1 cellular context compared by ENCODE assay signal in the genomic region with DNA sequence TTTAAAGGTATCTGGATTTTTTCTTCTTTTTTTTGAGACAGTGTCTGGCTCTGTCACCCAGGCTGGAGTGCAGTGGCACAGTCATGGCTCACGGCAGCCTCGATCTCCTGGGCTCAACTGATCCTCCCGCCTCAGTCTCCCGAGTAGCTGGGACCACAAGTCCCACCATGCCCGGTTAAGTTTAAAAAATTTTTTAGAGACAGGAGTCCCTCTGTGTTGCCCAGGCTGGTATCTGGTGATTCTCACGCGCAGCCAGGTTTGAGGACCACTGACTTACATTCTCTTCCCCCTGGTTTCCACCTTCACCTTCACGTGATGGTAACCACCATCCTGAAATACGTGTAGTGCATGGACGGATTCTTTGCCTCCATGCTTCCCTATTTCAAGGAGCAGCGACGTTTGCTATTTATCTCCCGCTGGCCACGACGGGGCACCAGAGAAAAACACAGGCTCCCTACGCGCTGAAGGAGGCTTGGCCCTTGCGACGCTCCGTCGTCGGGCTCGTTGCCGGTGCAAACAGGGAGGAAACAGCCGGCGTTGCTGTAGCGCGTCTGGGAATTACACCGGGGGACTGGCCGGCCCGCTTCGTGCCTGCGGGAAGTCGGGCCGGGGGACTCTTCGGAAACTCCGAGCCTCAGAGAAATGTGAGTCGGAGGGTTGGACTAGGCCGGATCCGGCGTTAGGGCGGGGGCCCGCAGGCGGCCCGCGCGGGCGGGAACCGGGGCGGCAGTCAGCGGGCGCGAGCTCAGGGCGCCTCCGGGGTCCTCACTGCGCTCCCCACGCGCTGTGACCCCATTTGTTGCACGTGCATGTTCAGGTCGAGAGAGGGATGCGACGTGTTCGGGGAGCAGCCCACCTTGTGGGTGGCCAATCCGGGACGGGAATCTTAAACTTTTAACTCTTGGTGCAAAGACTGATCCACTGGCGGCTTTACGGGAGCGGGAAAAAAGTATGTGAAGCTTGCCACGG.
TF ChIP-seq lines count a peak whose summit lies in the region.

A gene with protein sequence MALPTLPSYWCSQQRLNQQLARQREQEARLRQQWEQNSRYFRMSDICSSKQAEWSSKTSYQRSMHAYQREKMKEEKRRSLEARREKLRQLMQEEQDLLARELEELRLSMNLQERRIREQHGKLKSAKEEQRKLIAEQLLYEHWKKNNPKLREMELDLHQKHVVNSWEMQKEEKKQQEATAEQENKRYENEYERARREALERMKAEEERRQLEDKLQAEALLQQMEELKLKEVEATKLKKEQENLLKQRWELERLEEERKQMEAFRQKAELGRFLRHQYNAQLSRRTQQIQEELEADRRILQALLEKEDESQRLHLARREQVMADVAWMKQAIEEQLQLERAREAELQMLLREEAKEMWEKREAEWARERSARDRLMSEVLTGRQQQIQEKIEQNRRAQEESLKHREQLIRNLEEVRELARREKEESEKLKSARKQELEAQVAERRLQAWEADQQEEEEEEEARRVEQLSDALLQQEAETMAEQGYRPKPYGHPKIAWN (plus strand): TSS at position 492 of the 969 bp plus-strand sequence. CDS start 2,753 bp downstream, outside the sequence.

TF ChIP-seq in HepG2, 621 proteins besides CTCF, POLR2A, EP300 and RAD21 (continued from another document):
- TF ChIP-seq, protein P1, sequence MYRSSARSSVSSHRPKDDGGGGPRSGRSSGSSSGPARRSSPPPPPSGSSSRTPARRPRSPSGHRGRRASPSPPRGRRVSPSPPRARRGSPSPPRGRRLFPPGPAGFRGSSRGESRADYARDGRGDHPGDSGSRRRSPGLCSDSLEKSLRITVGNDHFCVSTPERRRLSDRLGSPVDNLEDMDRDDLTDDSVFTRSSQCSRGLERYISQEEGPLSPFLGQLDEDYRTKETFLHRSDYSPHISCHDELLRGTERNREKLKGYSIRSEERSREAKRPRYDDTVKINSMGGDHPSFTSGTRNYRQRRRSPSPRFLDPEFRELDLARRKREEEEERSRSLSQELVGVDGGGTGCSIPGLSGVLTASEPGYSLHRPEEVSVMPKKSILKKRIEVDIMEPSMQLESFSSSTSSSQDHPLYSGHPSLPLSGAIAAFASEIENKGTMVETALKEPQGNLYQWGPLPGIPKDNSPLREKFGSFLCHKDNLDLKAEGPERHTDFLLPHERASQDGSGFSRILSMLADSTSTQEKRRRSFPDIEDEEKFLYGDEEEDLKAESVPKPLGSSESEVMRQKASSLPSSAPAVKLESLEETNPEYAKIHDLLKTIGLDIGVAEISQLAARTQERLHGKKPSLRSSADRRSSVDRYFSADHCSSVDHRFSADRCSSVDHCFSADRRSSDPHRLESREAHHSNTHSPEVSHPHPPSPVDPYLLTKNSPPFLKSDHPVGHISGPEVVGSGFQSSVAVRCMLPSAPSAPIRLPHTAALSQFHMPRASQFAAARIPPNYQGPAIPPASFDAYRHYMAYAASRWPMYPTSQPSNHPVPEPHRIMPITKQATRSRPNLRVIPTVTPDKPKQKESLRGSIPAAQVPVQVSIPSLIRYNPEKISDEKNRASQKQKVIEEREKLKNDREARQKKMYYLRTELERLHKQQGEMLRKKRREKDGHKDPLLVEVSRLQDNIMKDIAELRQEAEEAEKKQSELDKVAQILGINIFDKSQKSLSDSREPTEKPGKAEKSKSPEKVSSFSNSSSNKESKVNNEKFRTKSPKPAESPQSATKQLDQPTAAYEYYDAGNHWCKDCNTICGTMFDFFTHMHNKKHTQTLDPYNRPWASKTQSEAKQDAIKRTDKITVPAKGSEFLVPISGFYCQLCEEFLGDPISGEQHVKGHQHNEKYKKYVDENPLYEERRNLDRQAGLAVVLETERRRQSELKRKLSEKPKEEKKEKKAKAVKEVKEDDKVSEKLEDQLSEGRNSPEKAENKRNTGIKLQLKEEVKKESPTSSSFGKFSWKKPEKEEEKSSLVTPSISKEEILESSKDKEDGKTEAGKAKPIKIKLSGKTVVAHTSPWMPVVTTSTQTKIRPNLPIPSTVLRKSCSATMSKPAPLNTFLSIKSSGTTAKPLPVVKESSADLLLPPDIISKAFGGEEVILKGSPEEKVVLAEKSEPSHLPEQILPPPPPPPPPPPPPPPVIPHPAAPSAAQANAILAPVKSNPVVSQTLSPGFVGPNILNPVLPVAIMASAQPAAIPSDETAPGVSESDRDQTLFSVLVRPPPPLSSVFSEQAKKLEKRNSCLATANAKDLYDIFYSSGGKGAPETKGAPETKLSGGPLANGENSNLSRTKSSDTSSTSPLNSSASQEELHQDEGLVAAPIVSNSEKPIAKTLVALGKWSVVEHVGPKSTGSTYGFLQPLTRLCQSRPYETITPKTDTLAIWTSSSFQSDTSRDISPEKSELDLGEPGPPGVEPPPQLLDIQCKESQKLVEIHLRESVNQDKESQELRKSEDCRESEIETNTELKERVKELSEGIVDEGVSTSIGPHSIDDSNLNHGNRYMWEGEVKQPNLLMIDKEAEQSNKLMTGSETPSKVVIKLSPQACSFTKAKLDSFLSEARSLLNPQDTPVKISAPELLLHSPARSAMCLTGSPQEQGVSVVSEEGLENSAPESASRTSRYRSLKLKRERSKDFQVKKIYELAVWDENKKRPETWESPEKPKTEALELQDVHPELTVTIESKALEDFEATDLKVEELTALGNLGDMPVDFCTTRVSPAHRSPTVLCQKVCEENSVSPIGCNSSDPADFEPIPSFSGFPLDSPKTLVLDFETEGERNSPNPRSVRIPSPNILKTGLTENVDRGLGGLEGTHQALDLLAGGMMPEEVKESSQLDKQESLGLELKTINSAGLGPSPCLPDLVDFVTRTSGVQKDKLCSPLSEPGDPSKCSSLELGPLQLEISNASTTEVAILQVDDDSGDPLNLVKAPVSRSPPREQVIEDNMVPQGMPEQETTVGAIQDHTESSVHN (CRISPR knock-in tag; IDR thresholded peaks at IDR 0.05) = no peak
- TF ChIP-seq HMG20A (CRISPR knock-in tag; IDR thresholded peaks at IDR 0.05; ENCODE audit: borderline replicate concordance) (no peak), ZEB1 (IDR thresholded peaks at IDR 0.05; ENCODE audit: insufficient replicate concordance, low read depth) (no peak), RCOR2 (CRISPR knock-in tag; IDR thresholded peaks at IDR 0.05) (no peak), CBFB (CRISPR knock-in tag; IDR thresholded peaks at IDR 0.05) (no peak), SRSF4 (IDR thresholded peaks at IDR 0.05; ENCODE audit: low read depth, low read length, poor library complexity, severe bottlenecking) (no peak), DNMT3B (CRISPR knock-in tag; conservative IDR thresholded peaks at IDR 0.05) (no peak), TAF15 (IDR thresholded peaks at IDR 0.05; ENCODE audit: low read depth, low read length, poor library complexity, severe bottlenecking) (no peak), ATAD3A (CRISPR knock-in tag; IDR thresholded peaks at IDR 0.05) (no peak), ZFYVE20 (CRISPR knock-in tag; IDR thresholded peaks at IDR 0.05; ENCODE audit: borderline replicate concordance, low read depth) (no peak), ZNF121 (CRISPR knock-in tag; IDR thresholded peaks at IDR 0.05) (peak; percentile 92), MYC (CRISPR knock-in tag; IDR thresholded peaks at IDR 0.05; ENCODE audit: borderline replicate concordance) (peak; percentile 69; the same call in 1 of the 2 replicates), POLR2AphosphoS2 (IDR thresholded peaks at IDR 0.05; ENCODE audit: low read depth, low read length) (no peak)
- TF ChIP-seq, protein P2, sequence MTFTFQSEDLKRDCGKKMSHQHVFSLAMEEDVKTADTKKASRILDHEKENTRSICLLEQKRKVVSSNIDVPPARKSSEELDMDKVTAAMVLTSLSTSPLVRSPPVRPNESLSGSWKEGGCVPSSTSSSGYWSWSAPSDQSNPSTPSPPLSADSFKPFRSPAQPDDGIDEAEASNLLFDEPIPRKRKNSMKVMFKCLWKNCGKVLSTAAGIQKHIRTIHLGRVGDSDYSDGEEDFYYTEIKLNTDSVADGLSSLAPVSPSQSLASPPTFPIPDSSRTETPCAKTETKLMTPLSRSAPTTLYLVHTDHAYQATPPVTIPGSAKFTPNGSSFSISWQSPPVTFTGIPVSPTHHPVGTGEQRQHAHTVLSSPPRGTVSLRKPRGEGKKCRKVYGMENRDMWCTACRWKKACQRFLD (CRISPR knock-in tag; IDR thresholded peaks at IDR 0.05; ENCODE audit: borderline replicate concordance) = peak; percentile 72; the same call in 1 of the 2 replicates
- TF ChIP-seq, protein P3, sequence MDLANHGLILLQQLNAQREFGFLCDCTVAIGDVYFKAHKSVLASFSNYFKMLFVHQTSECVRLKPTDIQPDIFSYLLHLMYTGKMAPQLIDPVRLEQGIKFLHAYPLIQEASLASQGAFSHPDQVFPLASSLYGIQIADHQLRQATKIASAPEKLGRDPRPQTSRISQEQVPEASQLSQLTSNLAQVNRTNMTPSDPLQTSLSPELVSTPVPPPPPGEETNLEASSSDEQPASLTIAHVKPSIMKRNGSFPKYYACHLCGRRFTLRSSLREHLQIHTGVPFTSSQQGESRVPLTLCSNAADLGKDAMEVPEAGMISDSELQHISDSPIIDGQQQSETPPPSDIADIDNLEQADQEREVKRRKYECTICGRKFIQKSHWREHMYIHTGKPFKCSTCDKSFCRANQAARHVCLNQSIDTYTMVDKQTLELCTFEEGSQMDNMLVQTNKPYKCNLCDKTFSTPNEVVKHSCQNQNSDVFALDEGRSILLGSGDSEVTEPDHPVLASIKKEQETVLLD (CRISPR knock-in tag; IDR thresholded peaks at IDR 0.05; ENCODE audit: low read depth) = peak; percentile 82
- TF ChIP-seq, protein P4, sequence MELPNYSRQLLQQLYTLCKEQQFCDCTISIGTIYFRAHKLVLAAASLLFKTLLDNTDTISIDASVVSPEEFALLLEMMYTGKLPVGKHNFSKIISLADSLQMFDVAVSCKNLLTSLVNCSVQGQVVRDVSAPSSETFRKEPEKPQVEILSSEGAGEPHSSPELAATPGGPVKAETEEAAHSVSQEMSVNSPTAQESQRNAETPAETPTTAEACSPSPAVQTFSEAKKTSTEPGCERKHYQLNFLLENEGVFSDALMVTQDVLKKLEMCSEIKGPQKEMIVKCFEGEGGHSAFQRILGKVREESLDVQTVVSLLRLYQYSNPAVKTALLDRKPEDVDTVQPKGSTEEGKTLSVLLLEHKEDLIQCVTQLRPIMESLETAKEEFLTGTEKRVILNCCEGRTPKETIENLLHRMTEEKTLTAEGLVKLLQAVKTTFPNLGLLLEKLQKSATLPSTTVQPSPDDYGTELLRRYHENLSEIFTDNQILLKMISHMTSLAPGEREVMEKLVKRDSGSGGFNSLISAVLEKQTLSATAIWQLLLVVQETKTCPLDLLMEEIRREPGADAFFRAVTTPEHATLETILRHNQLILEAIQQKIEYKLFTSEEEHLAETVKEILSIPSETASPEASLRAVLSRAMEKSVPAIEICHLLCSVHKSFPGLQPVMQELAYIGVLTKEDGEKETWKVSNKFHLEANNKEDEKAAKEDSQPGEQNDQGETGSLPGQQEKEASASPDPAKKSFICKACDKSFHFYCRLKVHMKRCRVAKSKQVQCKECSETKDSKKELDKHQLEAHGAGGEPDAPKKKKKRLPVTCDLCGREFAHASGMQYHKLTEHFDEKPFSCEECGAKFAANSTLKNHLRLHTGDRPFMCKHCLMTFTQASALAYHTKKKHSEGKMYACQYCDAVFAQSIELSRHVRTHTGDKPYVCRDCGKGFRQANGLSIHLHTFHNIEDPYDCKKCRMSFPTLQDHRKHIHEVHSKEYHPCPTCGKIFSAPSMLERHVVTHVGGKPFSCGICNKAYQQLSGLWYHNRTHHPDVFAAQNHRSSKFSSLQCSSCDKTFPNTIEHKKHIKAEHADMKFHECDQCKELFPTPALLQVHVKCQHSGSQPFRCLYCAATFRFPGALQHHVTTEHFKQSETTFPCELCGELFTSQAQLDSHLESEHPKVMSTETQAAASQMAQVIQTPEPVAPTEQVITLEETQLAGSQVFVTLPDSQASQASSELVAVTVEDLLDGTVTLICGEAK (IDR thresholded peaks at IDR 0.05) = no peak
- TF ChIP-seq, protein P4 (CRISPR knock-in tag; IDR thresholded peaks at IDR 0.05) = no peak; the same call in 1 of the 2 replicates
- TF ChIP-seq, protein P5, sequence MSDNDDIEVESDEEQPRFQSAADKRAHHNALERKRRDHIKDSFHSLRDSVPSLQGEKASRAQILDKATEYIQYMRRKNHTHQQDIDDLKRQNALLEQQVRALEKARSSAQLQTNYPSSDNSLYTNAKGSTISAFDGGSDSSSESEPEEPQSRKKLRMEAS (IDR thresholded peaks at IDR 0.05) = peak; percentile 91
